ENCODE assay signal across 24 cellular contexts in the genomic region with DNA sequence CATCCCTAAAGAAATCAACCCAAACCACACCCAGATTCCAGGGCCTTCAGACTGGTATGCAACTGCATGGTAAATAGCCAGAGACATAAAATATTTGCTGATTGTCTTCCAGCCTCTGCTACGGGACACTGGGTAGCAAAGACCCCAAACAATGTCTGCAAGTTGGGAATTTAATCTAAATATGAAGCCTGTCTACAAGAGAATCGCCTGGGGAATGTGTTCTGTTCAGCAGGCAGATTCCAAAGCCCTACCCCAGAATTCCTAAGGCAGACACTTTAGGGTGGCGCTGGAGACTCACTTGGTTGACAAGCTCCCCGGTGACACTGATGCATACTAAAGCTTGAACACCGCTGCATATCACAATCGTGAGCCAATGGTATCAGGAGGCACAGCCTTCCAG.
"Had no signal": no experiment of that assay in that cellular context is flagged by ENCODE, and none has a peak within 500 bp of the region (broad histone marks: within the 10 kb centered on the region; RNA-seq: fewer than 3 reads in every experiment).

No MANE protein-coding gene starts in this region.

- H3K4me3 Mint-ChIP-seq: activated B cell treated with CpG ODN at 0.5 μM for 24 hours; activated CD4-positive, alpha-beta memory T cell treated with anti-CD3 and anti-CD28 coated beads, Interleukin-2, amount 10 ng/mL, durations not matched to agents 7 days and 5 days; activated naive CD4-positive, alpha-beta T cell treated with anti-CD3 and anti-CD28 coated beads for 36 hours; activated naive CD8-positive, alpha-beta T cell; activated T-helper 17 cell treated with anti-CD3 and anti-CD28 coated beads, Interleukin-2, amount 50 U/mL, for 72 hours; T-cell had no signal

- H3K36me3 Mint-ChIP-seq: activated naive CD8-positive, alpha-beta T cell; T-cell had no signal

- H3K9me3 Mint-ChIP-seq: activated B cell treated with CpG ODN at 0.5 μM for 24 hours; activated CD4-positive, alpha-beta memory T cell treated with anti-CD3 and anti-CD28 coated beads, Interleukin-2, amount 10 ng/mL, durations not matched to agents 7 days and 5 days; activated naive CD4-positive, alpha-beta T cell treated with anti-CD3 and anti-CD28 coated beads for 36 hours; activated T-helper 17 cell treated with anti-CD3 and anti-CD28 coated beads, Interleukin-2, amount 50 U/mL, for 72 hours; T-cell had no signal

- DNase-seq: activated B cell treated with CpG ODN at 0.5 μM for 24 hours; activated CD4-positive, alpha-beta memory T cell treated with anti-CD3 and anti-CD28 coated beads, Interleukin-2, amount 10 ng/mL, durations not matched to agents 7 days and 5 days; activated CD4-positive, alpha-beta T cell treated with anti-CD3 and anti-CD28 coated beads for 1 hour; activated CD4-positive, alpha-beta T cell treated with anti-CD3 and anti-CD28 coated beads, Interleukin-2, amount 50 U/mL, for 1 hour; activated gamma-delta T cell; activated naive CD4-positive, alpha-beta T cell treated with anti-CD3 and anti-CD28 coated beads for 36 hours; activated T-cell treated with anti-CD3 and anti-CD28 coated beads for 4 hours; activated T-cell treated with anti-CD3 and anti-CD28 coated beads, Interleukin-2, amount 50 U/mL, for 48 hours; central memory CD4-positive, alpha-beta T cell; MG63; NCI-H1105; NCI-H1436 treated with DMSO at 0.1 percent for 48 hours; NCI-H187; NCI-H2081; NCI-H446; NCI-H524; SIG-M5; T-cell; T-helper 2 cell; T1000 had no signal

- H3K27ac Mint-ChIP-seq: activated B cell treated with CpG ODN at 0.5 μM for 24 hours; activated CD4-positive, alpha-beta memory T cell treated with anti-CD3 and anti-CD28 coated beads, Interleukin-2, amount 10 ng/mL, durations not matched to agents 7 days and 5 days; activated naive CD4-positive, alpha-beta T cell treated with anti-CD3 and anti-CD28 coated beads for 36 hours; activated naive CD8-positive, alpha-beta T cell; activated T-helper 17 cell treated with anti-CD3 and anti-CD28 coated beads, Interleukin-2, amount 50 U/mL, for 72 hours; T-cell had no signal

- H3K4me3 ChIP-seq: MG63, PC-9, SK-N-MC had no signal

- H3K4me1 Mint-ChIP-seq: activated B cell treated with CpG ODN at 0.5 μM for 24 hours had no signal

- H3K36me3 ChIP-seq: MG63 had no signal

- H3K27me3 ChIP-seq: MG63 had no signal

- ATAC-seq: activated T-helper 17 cell treated with anti-CD3 and anti-CD28 coated beads, Interleukin-2, amount 50 U/mL, for 72 hours; T-cell had no signal

- H3K27me3 Mint-ChIP-seq: activated B cell treated with CpG ODN at 0.5 μM for 24 hours; activated CD4-positive, alpha-beta memory T cell treated with anti-CD3 and anti-CD28 coated beads, Interleukin-2, amount 10 ng/mL, durations not matched to agents 7 days and 5 days; activated T-helper 17 cell treated with anti-CD3 and anti-CD28 coated beads, Interleukin-2, amount 50 U/mL, for 72 hours; T-cell had no signal

- H3K4me2 ChIP-seq: PC-9 had no signal

- H3K27ac ChIP-seq: PC-9, SK-N-MC had no signal
